ENCODE assay signal across 1 cellular context in the genomic region with DNA sequence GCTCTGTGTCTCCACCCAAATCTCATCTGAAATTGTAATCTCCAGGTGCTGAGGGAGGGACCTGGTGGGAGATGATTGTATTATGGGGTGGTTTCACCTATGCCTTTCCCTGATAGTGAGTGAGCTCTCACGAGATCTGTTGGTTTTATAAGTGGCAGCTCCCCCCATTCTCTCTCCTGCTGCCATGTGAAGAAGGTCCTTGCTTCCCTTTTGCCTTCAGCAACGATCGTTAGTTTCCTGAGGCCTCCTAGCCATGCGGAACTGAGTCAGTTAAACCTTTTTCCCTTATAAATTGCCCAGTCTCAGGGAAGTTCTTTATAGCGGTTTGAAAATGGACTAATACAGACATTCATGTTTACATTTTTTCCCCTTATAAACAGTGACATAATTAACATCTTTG.
TF ChIP-seq lines count a peak whose summit lies in the region.

No MANE protein-coding gene starts in this region.

TF ChIP-seq in WTC11, 78 proteins besides CTCF, POLR2A, EP300 and RAD21 (continued from another document):
- TF ChIP-seq, protein P1, sequence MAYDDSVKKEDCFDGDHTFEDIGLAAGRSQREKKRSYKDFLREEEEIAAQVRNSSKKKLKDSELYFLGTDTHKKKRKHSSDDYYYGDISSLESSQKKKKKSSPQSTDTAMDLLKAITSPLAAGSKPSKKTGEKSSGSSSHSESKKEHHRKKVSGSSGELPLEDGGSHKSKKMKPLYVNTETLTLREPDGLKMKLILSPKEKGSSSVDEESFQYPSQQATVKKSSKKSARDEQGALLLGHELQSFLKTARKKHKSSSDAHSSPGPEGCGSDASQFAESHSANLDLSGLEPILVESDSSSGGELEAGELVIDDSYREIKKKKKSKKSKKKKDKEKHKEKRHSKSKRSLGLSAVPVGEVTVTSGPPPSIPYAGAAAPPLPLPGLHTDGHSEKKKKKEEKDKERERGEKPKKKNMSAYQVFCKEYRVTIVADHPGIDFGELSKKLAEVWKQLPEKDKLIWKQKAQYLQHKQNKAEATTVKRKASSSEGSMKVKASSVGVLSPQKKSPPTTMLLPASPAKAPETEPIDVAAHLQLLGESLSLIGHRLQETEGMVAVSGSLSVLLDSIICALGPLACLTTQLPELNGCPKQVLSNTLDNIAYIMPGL (CRISPR knock-in tag; IDR thresholded peaks at IDR 0.05), result no peak
- TF ChIP-seq, protein P2, sequence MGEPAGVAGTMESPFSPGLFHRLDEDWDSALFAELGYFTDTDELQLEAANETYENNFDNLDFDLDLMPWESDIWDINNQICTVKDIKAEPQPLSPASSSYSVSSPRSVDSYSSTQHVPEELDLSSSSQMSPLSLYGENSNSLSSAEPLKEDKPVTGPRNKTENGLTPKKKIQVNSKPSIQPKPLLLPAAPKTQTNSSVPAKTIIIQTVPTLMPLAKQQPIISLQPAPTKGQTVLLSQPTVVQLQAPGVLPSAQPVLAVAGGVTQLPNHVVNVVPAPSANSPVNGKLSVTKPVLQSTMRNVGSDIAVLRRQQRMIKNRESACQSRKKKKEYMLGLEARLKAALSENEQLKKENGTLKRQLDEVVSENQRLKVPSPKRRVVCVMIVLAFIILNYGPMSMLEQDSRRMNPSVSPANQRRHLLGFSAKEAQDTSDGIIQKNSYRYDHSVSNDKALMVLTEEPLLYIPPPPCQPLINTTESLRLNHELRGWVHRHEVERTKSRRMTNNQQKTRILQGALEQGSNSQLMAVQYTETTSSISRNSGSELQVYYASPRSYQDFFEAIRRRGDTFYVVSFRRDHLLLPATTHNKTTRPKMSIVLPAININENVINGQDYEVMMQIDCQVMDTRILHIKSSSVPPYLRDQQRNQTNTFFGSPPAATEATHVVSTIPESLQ (CRISPR knock-in tag; IDR thresholded peaks at IDR 0.05), result no peak
- no peak for TF ChIP-seq MYBL2 (CRISPR knock-in tag; IDR thresholded peaks at IDR 0.05)
